Comparison of ENCODE assay signal across 27 cellular contexts in the genomic region with DNA sequence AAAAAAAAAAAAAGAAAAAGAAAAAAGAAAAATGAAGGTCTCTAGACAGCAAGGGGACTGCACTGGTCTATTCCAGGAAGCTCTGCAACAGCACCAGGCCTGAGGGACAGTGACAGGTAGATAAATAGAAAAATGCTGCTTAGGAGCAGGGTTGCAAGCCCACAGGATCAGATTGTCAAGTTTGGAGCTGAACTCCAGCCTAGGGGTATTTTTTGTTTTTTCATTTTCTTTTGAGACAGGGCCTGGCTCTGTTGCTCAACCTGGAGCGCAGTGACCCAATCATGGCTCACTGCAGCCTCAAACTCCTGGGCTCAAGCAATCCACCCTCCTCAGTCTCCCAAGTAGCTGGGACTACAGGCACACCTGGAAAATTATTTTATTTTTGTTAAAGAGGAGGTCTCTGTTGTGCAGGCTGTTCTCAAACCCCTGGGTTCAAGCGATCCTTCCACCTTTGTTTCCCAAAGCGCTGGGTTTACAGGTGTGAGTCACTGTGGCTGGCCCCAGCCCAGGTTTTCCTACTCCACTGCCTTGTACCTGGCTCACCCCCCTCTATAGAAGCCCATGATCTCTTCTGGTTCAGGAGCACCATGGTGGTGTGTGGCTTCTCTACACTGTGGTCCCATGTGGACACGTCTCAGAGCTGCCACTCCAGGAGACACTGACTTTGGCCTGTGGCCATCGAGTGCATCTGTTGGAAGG.
"Had no signal": no experiment of that assay in that cellular context is flagged by ENCODE, and none has a peak within 500 bp of the region (broad histone marks: within the 10 kb centered on the region; RNA-seq: fewer than 3 reads in every experiment).

No MANE protein-coding gene starts in this region.

- H3K79me2 ChIP-seq: hepatocyte, parathyroid adenoma had no signal

- H3K36me3 Mint-ChIP-seq: activated naive CD4-positive, alpha-beta T cell treated with anti-CD3 and anti-CD28 coated beads, Interleukin-2, amount 50 U/mL, for 24 hours; memory B cell; neural progenitor cell had no signal

- H3K27ac Mint-ChIP-seq: activated B cell treated with CpG ODN at 0.5 μM for 24 hours; activated CD8-positive, alpha-beta T cell treated with anti-CD3 and anti-CD28 coated beads, Interleukin-2, amount 10 ng/mL, durations not matched to agents 7 days and 5 days; activated naive CD4-positive, alpha-beta T cell treated with anti-CD3 and anti-CD28 coated beads, Interleukin-2, amount 50 U/mL, for 24 hours; activated naive CD8-positive, alpha-beta T cell treated with anti-CD3 and anti-CD28 coated beads, Interleukin-2, amount 50 U/mL, for 24 hours; memory B cell; naive thymus-derived CD8-positive, alpha-beta T cell; T-helper 2 cell treated with Interferon-gamma antibody and Interleukin-4, amounts not matched to agents 5 μg/mL and 100 μg/mL, for 36 hours had no signal

- ATAC-seq: activated CD8-positive, alpha-beta T cell treated with anti-CD3 and anti-CD28 coated beads, Interleukin-2, amount 10 ng/mL, durations not matched to agents 7 days and 5 days; activated naive CD8-positive, alpha-beta T cell treated with anti-CD3 and anti-CD28 coated beads, Interleukin-2, amount 50 U/mL, for 24 hours; gastrocnemius medialis; naive thymus-derived CD8-positive, alpha-beta T cell; right cardiac atrium; stimulated activated naive CD8-positive, alpha-beta T cell treated with anti-CD3 and anti-CD28 coated beads, Interleukin-15, Interleukin-2, amounts not matched to agents 100 U/mL and 50 U/mL, for 24 hours had no signal

- H3K27me3 Mint-ChIP-seq: activated naive CD4-positive, alpha-beta T cell treated with anti-CD3 and anti-CD28 coated beads, Interleukin-2, amount 50 U/mL, for 24 hours; activated naive CD8-positive, alpha-beta T cell treated with anti-CD3 and anti-CD28 coated beads, Interleukin-2, amount 50 U/mL, for 24 hours; central memory CD8-positive, alpha-beta T cell; memory B cell; naive thymus-derived CD8-positive, alpha-beta T cell had no signal

- H3K9ac ChIP-seq: neural progenitor cell, parathyroid adenoma had no signal

- H3K4me3 ChIP-seq: gastrocnemius medialis, hepatocyte, neural progenitor cell, testis, transverse colon had no signal

- H3K27me3 ChIP-seq: gastrocnemius medialis, hepatocyte, neural progenitor cell, testis, transverse colon had no signal

- FAIRE-seq: colon, endometrium, keratinocyte had no signal

- H3K9me3 ChIP-seq: gastrocnemius medialis, testis, transverse colon had no signal

- H3K4me2 ChIP-seq: hepatocyte, neural progenitor cell had no signal

- H3K36me3 ChIP-seq: gastrocnemius medialis, neural progenitor cell, transverse colon had no signal

- H3K9me3 Mint-ChIP-seq: activated naive CD4-positive, alpha-beta T cell treated with anti-CD3 and anti-CD28 coated beads, Interleukin-2, amount 50 U/mL, for 24 hours; activated naive CD8-positive, alpha-beta T cell treated with anti-CD3 and anti-CD28 coated beads, Interleukin-2, amount 50 U/mL, for 24 hours; central memory CD8-positive, alpha-beta T cell; memory B cell; neural progenitor cell; T-helper 2 cell treated with Interferon-gamma antibody and Interleukin-4, amounts not matched to agents 5 μg/mL and 100 μg/mL, for 36 hours had no signal

- H3K4me3 Mint-ChIP-seq: activated B cell treated with CpG ODN at 0.5 μM for 24 hours; activated CD8-positive, alpha-beta T cell treated with anti-CD3 and anti-CD28 coated beads, Interleukin-2, amount 10 ng/mL, durations not matched to agents 7 days and 5 days; activated naive CD4-positive, alpha-beta T cell treated with anti-CD3 and anti-CD28 coated beads, Interleukin-2, amount 50 U/mL, for 24 hours; activated naive CD8-positive, alpha-beta T cell treated with anti-CD3 and anti-CD28 coated beads, Interleukin-2, amount 50 U/mL, for 24 hours; central memory CD8-positive, alpha-beta T cell; memory B cell; naive thymus-derived CD8-positive, alpha-beta T cell; neural progenitor cell; T-helper 2 cell treated with Interferon-gamma antibody and Interleukin-4, amounts not matched to agents 5 μg/mL and 100 μg/mL, for 36 hours had no signal

- H3K27ac ChIP-seq: epithelial cell of prostate, gastrocnemius medialis, hepatocyte, neural progenitor cell, parathyroid adenoma, testis, transverse colon had no signal

- H3K4me1 ChIP-seq: gastrocnemius medialis, parathyroid adenoma, testis, transverse colon had no signal

- H3K4me1 Mint-ChIP-seq: activated B cell treated with CpG ODN at 0.5 μM for 24 hours; activated naive CD4-positive, alpha-beta T cell treated with anti-CD3 and anti-CD28 coated beads, Interleukin-2, amount 50 U/mL, for 24 hours; central memory CD8-positive, alpha-beta T cell; memory B cell had no signal

- H2AFZ ChIP-seq: hepatocyte, neural progenitor cell, parathyroid adenoma had no signal

- DNase-seq: activated B cell treated with CpG ODN at 0.5 μM for 24 hours; activated CD4-positive, alpha-beta T cell treated with anti-CD3 and anti-CD28 coated beads, Interleukin-2, amount 50 U/mL, for 1 hour; activated CD8-positive, alpha-beta T cell treated with anti-CD3 and anti-CD28 coated beads, Interleukin-2, amount 10 ng/mL, durations not matched to agents 7 days and 5 days; activated naive CD8-positive, alpha-beta T cell treated with anti-CD3 and anti-CD28 coated beads, Interleukin-2, amount 50 U/mL, for 24 hours; amygdala; effector CD8-positive, alpha-beta T cell; gastrocnemius medialis; glutamatergic neuron; naive thymus-derived CD8-positive, alpha-beta T cell; occipital lobe; right cardiac atrium; stimulated activated CD4-positive, alpha-beta T cell treated with anti-CD3 and anti-CD28 coated beads, Interleukin-2, amount 100 ng/mL, for 48 hours; stimulated activated naive CD8-positive, alpha-beta T cell treated with anti-CD3 and anti-CD28 coated beads, Interleukin-15, Interleukin-2, amounts not matched to agents 100 U/mL and 50 U/mL, for 24 hours; T-helper 1 cell; testis; transverse colon had no signal
